14 cellular contexts compared by ENCODE assay signal in the genomic region with DNA sequence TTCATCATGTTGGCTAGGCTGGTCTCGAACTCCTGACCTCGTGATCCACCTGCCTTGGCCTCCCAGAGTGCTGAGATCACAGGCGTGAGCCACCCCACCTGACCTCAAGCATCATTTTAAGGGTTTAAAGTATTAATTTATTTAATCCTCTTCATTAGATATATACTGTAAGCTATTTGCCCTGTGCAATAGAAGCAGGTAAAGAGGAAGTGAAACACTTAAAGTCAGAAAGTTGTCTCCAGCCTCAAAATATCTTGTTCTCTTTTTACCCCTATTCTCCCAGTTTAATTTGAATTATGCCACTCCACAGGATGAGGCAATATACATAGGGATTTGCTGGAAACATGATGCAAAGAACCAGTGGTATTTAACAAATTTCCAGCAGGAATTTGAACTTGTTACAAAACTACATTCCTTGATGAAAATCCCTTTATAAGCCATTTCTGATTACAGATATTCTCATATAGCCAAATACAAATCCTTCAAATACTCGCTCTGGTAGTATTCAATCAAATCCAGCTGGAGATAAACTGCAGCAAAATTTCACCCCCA. TPM values are rescaled to one million over a fixed set of nuclear protein-coding genes. Genes with fewer than 3 reads are reported as not detected.
DNase-seq lines count a peak whose midpoint lies in the region; ATAC-seq and TF ChIP-seq lines count a peak whose summit lies in the region.
"Had no signal": no experiment of that assay in that cellular context is flagged by ENCODE, and none has a peak within 500 bp of the region (broad histone marks: within the 10 kb centered on the region; RNA-seq: fewer than 3 reads in every experiment).

No MANE protein-coding gene starts in this region.

- H2AFZ ChIP-seq in OCI-LY1 (ENCODE audit: low read length) = no peak overlapping the region

- peaks cover 11% of the 10 kb centered on the region for H3K36me3 Mint-ChIP-seq in endodermal cell (ENCODE audit: low read depth)

- H3K9me3 ChIP-seq in OCI-LY1 (ENCODE audit: low read length) (no peaks in the 10 kb centered on the region), endodermal cell (ENCODE audit: control insufficient read depth, low read length) (no peaks in the 10 kb centered on the region)
- H3K9me3 ChIP-seq: ovary, thoracic aorta had no signal

- peak overlapping the region; percentile 4 for H3K4me3 Mint-ChIP-seq in endodermal cell

- no peaks in the 10 kb centered on the region for H3K9me3 Mint-ChIP-seq in endodermal cell

- no peaks in the 10 kb centered on the region for H3K27me3 Mint-ChIP-seq in endodermal cell (ENCODE audit: insufficient read depth)

- H3K27me3 ChIP-seq in OCI-LY1 (ENCODE audit: insufficient read depth, low read length) (no peaks in the 10 kb centered on the region), endodermal cell (ENCODE audit: control insufficient read depth, insufficient read depth, low read length, poor library complexity, severe bottlenecking) (no peaks in the 10 kb centered on the region)
- H3K27me3 ChIP-seq: ovary had no signal

- H3K4me3 ChIP-seq in OCI-LY1 (ENCODE audit: low read depth, low read length, poor library complexity, severe bottlenecking) (no peak overlapping the region), endodermal cell (ENCODE audit: low read length) (no peak overlapping the region)
- H3K4me3 ChIP-seq: ovary, thoracic aorta had no signal

- H3K4me1 Mint-ChIP-seq in endodermal cell = peaks cover 34% of the 10 kb centered on the region

- no peak overlapping the region for H3K27ac Mint-ChIP-seq in endodermal cell

- H3K36me3 ChIP-seq in OCI-LY1 (ENCODE audit: insufficient read depth, low read length) = peaks cover 23% of the 10 kb centered on the region
- H3K36me3 ChIP-seq in endodermal cell (ENCODE audit: control insufficient read depth, insufficient read depth, low read length) = peaks cover 10% of the 10 kb centered on the region
- H3K36me3 ChIP-seq: ovary, thoracic aorta had no signal

- H3K9ac ChIP-seq in OCI-LY1 (ENCODE audit: low read length) = no peak overlapping the region
- no peak overlapping the region for H3K9ac ChIP-seq in endodermal cell (ENCODE audit: extremely low read depth, low read length, poor library complexity, severe bottlenecking)

- 99 to 100% methylated on average over 1 to 3 of the region's 4 CpGs for WGBS in endodermal cell (ENCODE audit: insufficient coverage in 1 of 2, insufficient read length in 1 of 2), 2 experiments

- no peak for TF ChIP-seq CTCF in OCI-LY1 (IDR thresholded peaks at IDR 0.05; ENCODE audit: low read length)
- no peak for TF ChIP-seq CTCF in endodermal cell (conservative IDR thresholded peaks at IDR 0.05)

- H3K27ac ChIP-seq in OCI-LY1 (ENCODE audit: low read depth, low read length, poor library complexity, severe bottlenecking) = peak overlapping the region; percentile 64
- H3K27ac ChIP-seq in endodermal cell (ENCODE audit: low read depth, low read length) = no peak overlapping the region
- H3K27ac ChIP-seq: ovary, thoracic aorta had no signal

- peaks cover 3% of the 10 kb centered on the region; the same call in 1 of the 2 replicates for H3F3A ChIP-seq in OCI-LY1 (ENCODE audit: insufficient read depth, low read length)

- peak; percentile 23 for ATAC-seq in GM18861 (IDR thresholded peaks at IDR 0.05; ENCODE audit: unreplicated experiment)
- ATAC-seq: esophagus mucosa had no signal

- H3K9me2 ChIP-seq in OCI-LY1 (ENCODE audit: low read depth, low read length) = no peaks in the 10 kb centered on the region

- peak overlapping the region; percentile 78 for H3K4me2 ChIP-seq in OCI-LY1 (ENCODE audit: low read length)

- H3K79me2 ChIP-seq in OCI-LY1 (ENCODE audit: insufficient read depth, low read length) = peaks cover 56% of the 10 kb centered on the region

- DNase-seq in CD1c-positive myeloid dendritic cell (ENCODE audit: extremely low spot score) = peak; percentile 34
- DNase-seq in endodermal cell = no peak
- DNase-seq in LoVo (ENCODE audit: low spot score) = no peak
- no peak for DNase-seq in GM03348 (ENCODE audit: low spot score)
- no peak for DNase-seq in activated effector memory CD4-positive, alpha-beta T cell treated with anti-CD3 and anti-CD28 coated beads, Interleukin-2, amount 50 U/mL, for 16 hours
- no peak for DNase-seq in stimulated activated naive CD4-positive, alpha-beta T cell (lab: John Stamatoyannopoulos, UW)
- DNase-seq: activated CD4-positive, CD25-positive, alpha-beta regulatory T cell; NCI-H1694; ovary; stimulated activated CD4-positive, alpha-beta T cell treated with anti-CD3 and anti-CD28 coated beads, Interleukin-4, amount 100 ng/mL, for 1 hour had no signal

- peaks cover 58% of the 10 kb centered on the region for H3K4me1 ChIP-seq in OCI-LY1 (ENCODE audit: insufficient read depth, low read length, severe bottlenecking)
- H3K4me1 ChIP-seq in endodermal cell (ENCODE audit: control insufficient read depth, insufficient read depth, low read length) = peaks cover 7% of the 10 kb centered on the region

- H4K20me1 ChIP-seq in OCI-LY1 (ENCODE audit: insufficient read depth, low read length) = no peaks in the 10 kb centered on the region

RNA-seq across cellular contexts. Expression of a gene that starts 2.0 kb away (rescaled TPM):
- total RNA-seq in endodermal cell = 100 to 1,000 TPM; 103 to 116 TPM
- polyA plus RNA-seq in endodermal cell (2013, experiment 1 of 2) = 130 TPM
- polyA plus RNA-seq in endodermal cell (2013, experiment 2 of 2) = 121 TPM

RNA-seq across cellular contexts. Expression of a gene that starts 2.2 kb away (rescaled TPM):
- 10 to 100 TPM; 63.8 to 74.8 TPM for total RNA-seq in endodermal cell
- polyA plus RNA-seq in endodermal cell (2013, experiment 1 of 2) = 72.0 TPM
- polyA plus RNA-seq in endodermal cell (2013, experiment 2 of 2) = 64.4 TPM

RNA-seq across cellular contexts. Expression of a gene that starts 43.9 kb away (rescaled TPM):
- total RNA-seq in endodermal cell = 10 to 100 TPM; 59.9 to 67.4 TPM
- 108 TPM for polyA plus RNA-seq in endodermal cell (2013, experiment 1 of 2)
- polyA plus RNA-seq in endodermal cell (2013, experiment 2 of 2) = 94.9 TPM

RNA-seq across cellular contexts. Expression of a gene that starts 46.2 kb away (rescaled TPM):
- total RNA-seq in endodermal cell = 10 to 100 TPM; 24.7 to 25.5 TPM
- polyA plus RNA-seq in endodermal cell (2013, experiment 1 of 2) = 22.2 TPM
- polyA plus RNA-seq in endodermal cell (2013, experiment 2 of 2) = 19.5 TPM
